Comparison of ENCODE assay signal across 19 cellular contexts in the genomic region with DNA sequence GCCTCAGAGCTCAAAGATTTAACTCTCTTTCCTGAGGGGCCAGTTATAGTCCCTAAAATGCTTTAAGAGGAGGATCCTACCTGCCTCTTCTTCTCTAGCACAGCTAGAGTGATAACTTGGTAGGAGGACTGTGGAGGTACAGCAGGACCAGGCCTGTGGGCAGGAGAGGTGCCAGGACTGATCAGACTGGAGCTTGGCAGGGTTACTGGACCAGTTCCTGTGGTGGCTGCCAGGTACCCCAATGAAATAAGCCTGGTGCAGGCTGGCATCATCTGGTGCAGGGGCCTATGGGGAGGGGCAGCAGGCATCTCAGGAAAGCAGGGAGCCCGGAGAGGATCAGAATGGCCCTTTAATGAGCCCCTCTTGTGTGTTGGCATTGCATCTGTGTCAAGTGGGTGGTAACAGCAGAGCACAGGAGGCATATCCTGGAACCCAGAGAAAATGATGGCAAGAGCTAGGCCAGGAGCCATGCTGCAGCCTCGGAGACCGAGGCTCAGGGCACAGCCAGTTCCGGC.
DNase-seq lines count a peak whose midpoint lies in the region; ATAC-seq and TF ChIP-seq lines count a peak whose summit lies in the region.
"Had no signal": no experiment of that assay in that cellular context is flagged by ENCODE, and none has a peak within 500 bp of the region (broad histone marks: within the 10 kb centered on the region; RNA-seq: fewer than 3 reads in every experiment).

No MANE protein-coding gene starts in this region.

- H3K4me3 Mint-ChIP-seq in natural killer cell treated with Interleukin-12 subunit alpha and Interleukin-12 subunit beta and Interleukin-15 and Interleukin-18, amount 100 ng/mL, for 72 hours, result no peak overlapping the region
- H3K4me3 Mint-ChIP-seq in natural killer cell, result no peak overlapping the region
- H3K4me3 Mint-ChIP-seq in activated T-cell treated with anti-CD3 and anti-CD28 coated beads, Interleukin-2, amount 50 U/mL, for 72 hours, result no peak overlapping the region
- H3K4me3 Mint-ChIP-seq: CD4-positive, alpha-beta T cell; GM23338; HFFc6 had no signal

- H4K8ac ChIP-seq in neuronal stem cell (ENCODE audit: low read depth, low read length) (no peak overlapping the region), mesenchymal stem cell (ENCODE audit: low read length) (no peak overlapping the region)

- TF ChIP-seq CTCF in natural killer cell (IDR thresholded peaks at IDR 0.05) (no peak), uterus (IDR thresholded peaks at IDR 0.05) (no peak)

- WGBS in neuronal stem cell (ENCODE audit: extremely low coverage in 2 of 2, insufficient read length in 2 of 2, insufficient replicate concordance in 1 of 2), 2 donors, result no CpG with 5 or more reads among the region's 4 CpGs
- WGBS in mesenchymal stem cell, result 95% methylated on average over 4 of the region's 4 CpGs

- no peak overlapping the region for H3K23ac ChIP-seq in neuronal stem cell (ENCODE audit: low read depth, low read length, poor library complexity)
- H3K23ac ChIP-seq in mesenchymal stem cell (ENCODE audit: low read length in 2 of 2), result no peak overlapping the region

- intact Hi-C loops in natural killer cell (cut with micrococcal nuclease) (no loop called here), uterus (cut with DNase I; ENCODE audit: low total_unique reads) (no loop called here)

- H3K4me1 ChIP-seq in neuronal stem cell (ENCODE audit: control insufficient read depth in 2 of 2, insufficient read depth in 1 of 2, low read depth in 1 of 2, low read length in 2 of 2) (peaks cover 0 to 7% of the 10 kb centered on the region in 2 donors), uterus (peaks cover 0 to 10% of the 10 kb centered on the region in 2 donors), mesenchymal stem cell (ENCODE audit: control insufficient read depth, insufficient read depth, low read depth, low read length) (no peaks in the 10 kb centered on the region)
- H3K4me1 ChIP-seq: A549, Caco-2 had no signal

- no peak overlapping the region for H3K27ac Mint-ChIP-seq in natural killer cell treated with Interleukin-12 subunit alpha and Interleukin-12 subunit beta and Interleukin-15 and Interleukin-18, amount 100 ng/mL, for 72 hours
- H3K27ac Mint-ChIP-seq in natural killer cell, result no peak overlapping the region
- no peak overlapping the region for H3K27ac Mint-ChIP-seq in activated T-cell treated with anti-CD3 and anti-CD28 coated beads, Interleukin-2, amount 50 U/mL, for 72 hours
- H3K27ac Mint-ChIP-seq: CD4-positive, alpha-beta T cell; GM23338; HFFc6 had no signal

- no peaks in the 10 kb centered on the region for H3K9me3 Mint-ChIP-seq in natural killer cell treated with Interleukin-12 subunit alpha and Interleukin-12 subunit beta and Interleukin-15 and Interleukin-18, amount 100 ng/mL, for 72 hours
- no peaks in the 10 kb centered on the region for H3K9me3 Mint-ChIP-seq in natural killer cell
- peaks cover 0 to 2% of the 10 kb centered on the region in 2 donors for H3K9me3 Mint-ChIP-seq in activated T-cell treated with anti-CD3 and anti-CD28 coated beads, Interleukin-2, amount 50 U/mL, for 72 hours
- H3K9me3 Mint-ChIP-seq: CD4-positive, alpha-beta T cell; GM23338; HFFc6 had no signal

- peaks cover 0 to 8% of the 10 kb centered on the region in 2 donors for H3K27me3 Mint-ChIP-seq in natural killer cell treated with Interleukin-12 subunit alpha and Interleukin-12 subunit beta and Interleukin-15 and Interleukin-18, amount 100 ng/mL, for 72 hours
- H3K27me3 Mint-ChIP-seq in natural killer cell (ENCODE audit: low read depth in 2 of 2), result peaks cover 0 to 3% of the 10 kb centered on the region in 2 donors
- no peaks in the 10 kb centered on the region for H3K27me3 Mint-ChIP-seq in activated T-cell treated with anti-CD3 and anti-CD28 coated beads, Interleukin-2, amount 50 U/mL, for 72 hours (ENCODE audit: low read depth)
- H3K27me3 Mint-ChIP-seq: CD4-positive, alpha-beta T cell had no signal

- no peak overlapping the region for H2BK12ac ChIP-seq in neuronal stem cell (ENCODE audit: low read length)
- H2BK12ac ChIP-seq in mesenchymal stem cell (ENCODE audit: low read length in 2 of 2), result no peak overlapping the region

- H2BK5ac ChIP-seq in neuronal stem cell (ENCODE audit: low read length) (no peak overlapping the region), mesenchymal stem cell (ENCODE audit: low read depth, low read length, poor library complexity, severe bottlenecking) (no peak overlapping the region)

- H3K4me3 ChIP-seq in neuronal stem cell (ENCODE audit: low read length in 2 of 2), result no peak overlapping the region
- H3K4me3 ChIP-seq in uterus, result no peak overlapping the region
- no peak overlapping the region for H3K4me3 ChIP-seq in mesenchymal stem cell (ENCODE audit: insufficient read depth in 1 of 2, low read depth in 1 of 2, low read length in 2 of 2)
- H3K4me3 ChIP-seq: A549, GM23338 had no signal

- no peak overlapping the region for H3K4ac ChIP-seq in neuronal stem cell (ENCODE audit: low read length)
- no peak overlapping the region for H3K4ac ChIP-seq in mesenchymal stem cell (ENCODE audit: low read depth in 1 of 2, low read length in 2 of 2)

- H3K9ac ChIP-seq in neuronal stem cell (ENCODE audit: low read depth, low read length, poor library complexity) (no peak overlapping the region), mesenchymal stem cell (ENCODE audit: low read length) (no peak overlapping the region)

- H2AFZ ChIP-seq in neuronal stem cell (ENCODE audit: low read length) (no peak overlapping the region), mesenchymal stem cell (ENCODE audit: low read depth, low read length) (no peak overlapping the region)
- H2AFZ ChIP-seq: GM23338 had no signal

- H3K79me1 ChIP-seq in neuronal stem cell (ENCODE audit: low read depth, low read length), result no peaks in the 10 kb centered on the region
- H3K79me1 ChIP-seq in mesenchymal stem cell (replicated peaks; ENCODE audit: low read length, poor library complexity, severe bottlenecking), result no peaks in the 10 kb centered on the region

- H3K36me3 Mint-ChIP-seq in natural killer cell treated with Interleukin-12 subunit alpha and Interleukin-12 subunit beta and Interleukin-15 and Interleukin-18, amount 100 ng/mL, for 72 hours, result no peaks in the 10 kb centered on the region
- no peaks in the 10 kb centered on the region for H3K36me3 Mint-ChIP-seq in natural killer cell
- H3K36me3 Mint-ChIP-seq in activated T-cell treated with anti-CD3 and anti-CD28 coated beads, Interleukin-2, amount 50 U/mL, for 72 hours (ENCODE audit: insufficient read depth in 2 of 2), result no peaks in the 10 kb centered on the region

- H2AK5ac ChIP-seq in neuronal stem cell (ENCODE audit: low read depth, low read length), result no peak overlapping the region
- no peak overlapping the region for H2AK5ac ChIP-seq in mesenchymal stem cell (ENCODE audit: low read length, severe bottlenecking)

- ATAC-seq in natural killer cell treated with Interleukin-12 subunit alpha and Interleukin-12 subunit beta and Interleukin-15 and Interleukin-18, amount 100 ng/mL, for 72 hours, result peak; percentile 25 to 30
- ATAC-seq in natural killer cell (no peak), GM19351 (IDR thresholded peaks at IDR 0.05; ENCODE audit: unreplicated experiment) (no peak)
- ATAC-seq in activated T-cell treated with anti-CD3 and anti-CD28 coated beads, Interleukin-2, amount 50 U/mL, for 72 hours (replicated peaks in 1 of 2), result no peak
- ATAC-seq: A549, GM23338, HCT116 had no signal

- H2BK120ac ChIP-seq in neuronal stem cell (ENCODE audit: low read depth, low read length), result no peak overlapping the region
- no peak overlapping the region for H2BK120ac ChIP-seq in mesenchymal stem cell (ENCODE audit: low read depth, low read length)

- TF ChIP-seq POLR2A in uterus (IDR thresholded peaks at IDR 0.05), result no peak

- H4K91ac ChIP-seq in neuronal stem cell (ENCODE audit: low read depth, low read length, poor library complexity) (no peak overlapping the region), mesenchymal stem cell (ENCODE audit: low read length) (no peak overlapping the region)

- H2BK15ac ChIP-seq in neuronal stem cell (ENCODE audit: low read length) (no peak overlapping the region), mesenchymal stem cell (ENCODE audit: low read depth, poor library complexity, severe bottlenecking) (no peak overlapping the region)

- H3K27ac ChIP-seq in neuronal stem cell (replicated peaks; ENCODE audit: low read length) (no peak overlapping the region), uterus (peak overlapping the region; percentile 39 to 53), mesenchymal stem cell (ENCODE audit: low read length, poor library complexity, severe bottlenecking) (no peak overlapping the region)
- H3K27ac ChIP-seq: 22Rv1, A549, C4-2B, HL-60 had no signal

- H3K36me3 ChIP-seq in neuronal stem cell (replicated peaks in 1 of 2; ENCODE audit: control insufficient read depth in 2 of 2, insufficient read depth in 2 of 2, low read length in 2 of 2), result peaks cover 0 to 2% of the 10 kb centered on the region in 2 donors
- H3K36me3 ChIP-seq in uterus, result no peaks in the 10 kb centered on the region
- H3K36me3 ChIP-seq in mesenchymal stem cell (ENCODE audit: control insufficient read depth in 1 of 2, insufficient read depth in 2 of 2, low read depth in 1 of 2, low read length in 2 of 2), result no peaks in the 10 kb centered on the region

- DNase-seq in natural killer cell treated with Interleukin-12 subunit alpha and Interleukin-12 subunit beta and Interleukin-15 and Interleukin-18, amount 100 ng/mL, for 72 hours (ENCODE audit: low spot score), result no peak
- no peak for DNase-seq in natural killer cell
- peak; percentile 61 to 63 for DNase-seq in cerebellar nuclear complex (lab: John Stamatoyannopoulos, UW)
- no peak for DNase-seq in neuronal stem cell (ENCODE audit: low spot score)
- no peak for DNase-seq in uterus
- DNase-seq in mesenchymal stem cell, result no peak
- DNase-seq in activated T-cell treated with anti-CD3 and anti-CD28 coated beads, Interleukin-2, amount 50 U/mL, for 72 hours, result no peak
- DNase-seq: AML-193; Caco-2; CD4-positive, alpha-beta T cell; GDM1; HFFc6 had no signal

- peak overlapping the region; percentile 57 for H3K14ac ChIP-seq in neuronal stem cell (ENCODE audit: low read length)
- H3K14ac ChIP-seq in mesenchymal stem cell (ENCODE audit: low read length in 2 of 2), result no peak overlapping the region

- H3K4me2 ChIP-seq in neuronal stem cell (ENCODE audit: insufficient read depth, low read length, poor library complexity, severe bottlenecking), result no peak overlapping the region
- H3K4me2 ChIP-seq in mesenchymal stem cell (ENCODE audit: low read length, poor library complexity, severe bottlenecking), result no peak overlapping the region
- H3K4me2 ChIP-seq: A549, GM23338 had no signal

- H3K27me3 ChIP-seq in neuronal stem cell (ENCODE audit: control insufficient read depth in 3 of 3, insufficient read depth in 3 of 3, low read depth in 1 of 3, low read length in 3 of 3), result peaks cover 0 to 3% (median 0%) of the 10 kb centered on the region in 3 experiments
- H3K27me3 ChIP-seq in uterus, result no peaks in the 10 kb centered on the region
- peaks cover 20 to 34% of the 10 kb centered on the region in 2 experiments for H3K27me3 ChIP-seq in mesenchymal stem cell (ENCODE audit: control insufficient read depth in 1 of 2, insufficient read depth in 1 of 2, low read length in 2 of 2)

- H3K18ac ChIP-seq in neuronal stem cell (ENCODE audit: low read length), result peak overlapping the region; percentile 61
- H3K18ac ChIP-seq in mesenchymal stem cell (ENCODE audit: low read depth in 1 of 2, low read length in 2 of 2), result no peak overlapping the region

- peaks cover 0 to 5% of the 10 kb centered on the region in 2 donors for H3K4me1 Mint-ChIP-seq in natural killer cell treated with Interleukin-12 subunit alpha and Interleukin-12 subunit beta and Interleukin-15 and Interleukin-18, amount 100 ng/mL, for 72 hours (ENCODE audit: low read depth in 2 of 2)
- no peaks in the 10 kb centered on the region for H3K4me1 Mint-ChIP-seq in natural killer cell
- H3K4me1 Mint-ChIP-seq in activated T-cell treated with anti-CD3 and anti-CD28 coated beads, Interleukin-2, amount 50 U/mL, for 72 hours (ENCODE audit: low read depth), result no peaks in the 10 kb centered on the region
- H3K4me1 Mint-ChIP-seq: GM23338 had no signal

- H3K9me3 ChIP-seq in neuronal stem cell (replicated peaks in 1 of 2; ENCODE audit: control insufficient read depth in 2 of 2, insufficient read depth in 1 of 2, low read depth in 1 of 2, low read length in 2 of 2) (no peaks in the 10 kb centered on the region), uterus (no peaks in the 10 kb centered on the region), mesenchymal stem cell (ENCODE audit: control insufficient read depth, low read length) (no peaks in the 10 kb centered on the region)
- H3K9me3 ChIP-seq: A549, Caco-2 had no signal

Comparison
In these comparisons a context has a peak if more than half of its experiments do, and no peak if none do; other contexts are left out.
1. ATAC-seq: peak in natural killer cell treated with Interleukin-12 subunit alpha and Interleukin-12 subunit beta and Interleukin-15 and Interleukin-18, amount 100 ng/mL, for 72 hours (2 of 2); none in natural killer cell (0 of 3), activated T-cell treated with anti-CD3 and anti-CD28 coated beads, Interleukin-2, amount 50 U/mL, for 72 hours (0 of 2) and GM19351 (single experiment).
2. DNase-seq: peak in cerebellar nuclear complex (2 of 2); none in natural killer cell treated with Interleukin-12 subunit alpha and Interleukin-12 subunit beta and Interleukin-15 and Interleukin-18, amount 100 ng/mL, for 72 hours (single experiment), natural killer cell (single experiment), neuronal stem cell (single experiment), uterus (0 of 2), mesenchymal stem cell (single experiment) and activated T-cell treated with anti-CD3 and anti-CD28 coated beads, Interleukin-2, amount 50 U/mL, for 72 hours (0 of 2).
3. H3K27ac ChIP-seq: peak in uterus (2 of 2); none in neuronal stem cell (single experiment) and mesenchymal stem cell (single experiment).